In genomic region chr16:66512589-66513404, GRCh38 we compare ENCODE assay signal across 1 cellular context.
TF ChIP-seq lines count a peak whose summit lies in the region.

No MANE protein-coding gene starts in this region.

TF ChIP-seq in HepG2, 621 proteins besides CTCF, POLR2A, EP300 and RAD21 (continued from another document and continues in another):
- TF ChIP-seq ZNF512 (CRISPR knock-in tag; IDR thresholded peaks at IDR 0.05) (no peak), MLLT10 (CRISPR knock-in tag; IDR thresholded peaks at IDR 0.05) (no peak), TOE1 (CRISPR knock-in tag; IDR thresholded peaks at IDR 0.05) (no peak), PLRG1 (conservative IDR thresholded peaks at IDR 0.05) (no peak), HNF4G (IDR thresholded peaks at IDR 0.05; ENCODE audit: borderline replicate concordance, low read depth, low read length) (no peak), HNF4G (CRISPR knock-in tag; IDR thresholded peaks at IDR 0.05; ENCODE audit: borderline replicate concordance, low read depth) (peak; percentile 42; the same call in 1 of the 2 replicates), CREB3 (CRISPR knock-in tag; IDR thresholded peaks at IDR 0.05) (no peak), KLF16 (CRISPR knock-in tag; IDR thresholded peaks at IDR 0.05) (0 out of 4 replicates have a peak, but pooled peaks of 1 of the 2 experiments have one; percentile 18), MXD4 (CRISPR knock-in tag; IDR thresholded peaks at IDR 0.05) (no peak), PBX3 (CRISPR knock-in tag; IDR thresholded peaks at IDR 0.05; ENCODE audit: borderline replicate concordance) (no peak), ZNF615 (CRISPR knock-in tag; IDR thresholded peaks at IDR 0.05; ENCODE audit: borderline replicate concordance) (0 out of 2 replicates have a peak, but pooled peaks have one; percentile 38), HOXA9 (CRISPR knock-in tag; IDR thresholded peaks at IDR 0.05; ENCODE audit: borderline replicate concordance) (no peak), THRA (CRISPR knock-in tag; IDR thresholded peaks at IDR 0.05; ENCODE audit: borderline replicate concordance) (peak; percentile 91; the same call in 1 of the 2 replicates), HNRNPH1 (optimal IDR thresholded peaks at IDR 0.05; ENCODE audit: low read depth, low read length) (no peak), ZNF460 (CRISPR knock-in tag; IDR thresholded peaks at IDR 0.05; ENCODE audit: borderline replicate concordance) (peak; percentile 85), MLX (CRISPR knock-in tag; IDR thresholded peaks at IDR 0.05) (0 out of 2 replicates have a peak, but pooled peaks have one; percentile 14), ZBTB7A (CRISPR knock-in tag; IDR thresholded peaks at IDR 0.05) (no peak), HIVEP1 (CRISPR knock-in tag; IDR thresholded peaks at IDR 0.05) (no peak; the same call in 1 of the 2 replicates), ADNP (CRISPR knock-in tag; IDR thresholded peaks at IDR 0.05) (0 out of 2 replicates have a peak, but pooled peaks have one; percentile 61), ATAD3A (CRISPR knock-in tag; IDR thresholded peaks at IDR 0.05) (no peak), BORCS8-MEF2B (CRISPR knock-in tag; IDR thresholded peaks at IDR 0.05) (no peak), TCF7L2 (IDR thresholded peaks at IDR 0.05; ENCODE audit: low read depth, low read length) (no peak), HNF1B (CRISPR knock-in tag; IDR thresholded peaks at IDR 0.05) (peak; percentile 18; the same call in 1 of the 2 replicates), ZSCAN22 (CRISPR knock-in tag; IDR thresholded peaks at IDR 0.05) (no peak), NCOA2 (CRISPR knock-in tag; IDR thresholded peaks at IDR 0.05) (peak; percentile 30; the same call in 1 of the 2 replicates), ATF4 (CRISPR knock-in tag; IDR thresholded peaks at IDR 0.05) (peak in 1 of 2 experiments; percentile 81; a peak in 2 of 4 replicates), RAD51 (IDR thresholded peaks at IDR 0.05; ENCODE audit: borderline replicate concordance) (no peak), ZNF816 (CRISPR knock-in tag; IDR thresholded peaks at IDR 0.05; ENCODE audit: borderline replicate concordance) (no peak)
- TF ChIP-seq, protein P1, sequence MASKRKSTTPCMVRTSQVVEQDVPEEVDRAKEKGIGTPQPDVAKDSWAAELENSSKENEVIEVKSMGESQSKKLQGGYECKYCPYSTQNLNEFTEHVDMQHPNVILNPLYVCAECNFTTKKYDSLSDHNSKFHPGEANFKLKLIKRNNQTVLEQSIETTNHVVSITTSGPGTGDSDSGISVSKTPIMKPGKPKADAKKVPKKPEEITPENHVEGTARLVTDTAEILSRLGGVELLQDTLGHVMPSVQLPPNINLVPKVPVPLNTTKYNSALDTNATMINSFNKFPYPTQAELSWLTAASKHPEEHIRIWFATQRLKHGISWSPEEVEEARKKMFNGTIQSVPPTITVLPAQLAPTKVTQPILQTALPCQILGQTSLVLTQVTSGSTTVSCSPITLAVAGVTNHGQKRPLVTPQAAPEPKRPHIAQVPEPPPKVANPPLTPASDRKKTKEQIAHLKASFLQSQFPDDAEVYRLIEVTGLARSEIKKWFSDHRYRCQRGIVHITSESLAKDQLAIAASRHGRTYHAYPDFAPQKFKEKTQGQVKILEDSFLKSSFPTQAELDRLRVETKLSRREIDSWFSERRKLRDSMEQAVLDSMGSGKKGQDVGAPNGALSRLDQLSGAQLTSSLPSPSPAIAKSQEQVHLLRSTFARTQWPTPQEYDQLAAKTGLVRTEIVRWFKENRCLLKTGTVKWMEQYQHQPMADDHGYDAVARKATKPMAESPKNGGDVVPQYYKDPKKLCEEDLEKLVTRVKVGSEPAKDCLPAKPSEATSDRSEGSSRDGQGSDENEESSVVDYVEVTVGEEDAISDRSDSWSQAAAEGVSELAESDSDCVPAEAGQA (IDR thresholded peaks at IDR 0.05; ENCODE audit: low read depth), result peak; percentile 6; the same call in 1 of the 2 replicates
- TF ChIP-seq, protein P1 (CRISPR knock-in tag; IDR thresholded peaks at IDR 0.05; ENCODE audit: borderline replicate concordance), result no peak
- TF ChIP-seq, protein P2, sequence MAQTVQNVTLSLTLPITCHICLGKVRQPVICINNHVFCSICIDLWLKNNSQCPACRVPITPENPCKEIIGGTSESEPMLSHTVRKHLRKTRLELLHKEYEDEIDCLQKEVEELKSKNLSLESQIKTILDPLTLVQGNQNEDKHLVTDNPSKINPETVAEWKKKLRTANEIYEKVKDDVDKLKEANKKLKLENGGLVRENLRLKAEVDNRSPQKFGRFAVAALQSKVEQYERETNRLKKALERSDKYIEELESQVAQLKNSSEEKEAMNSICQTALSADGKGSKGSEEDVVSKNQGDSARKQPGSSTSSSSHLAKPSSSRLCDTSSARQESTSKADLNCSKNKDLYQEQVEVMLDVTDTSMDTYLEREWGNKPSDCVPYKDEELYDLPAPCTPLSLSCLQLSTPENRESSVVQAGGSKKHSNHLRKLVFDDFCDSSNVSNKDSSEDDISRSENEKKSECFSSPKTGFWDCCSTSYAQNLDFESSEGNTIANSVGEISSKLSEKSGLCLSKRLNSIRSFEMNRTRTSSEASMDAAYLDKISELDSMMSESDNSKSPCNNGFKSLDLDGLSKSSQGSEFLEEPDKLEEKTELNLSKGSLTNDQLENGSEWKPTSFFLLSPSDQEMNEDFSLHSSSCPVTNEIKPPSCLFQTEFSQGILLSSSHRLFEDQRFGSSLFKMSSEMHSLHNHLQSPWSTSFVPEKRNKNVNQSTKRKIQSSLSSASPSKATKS (CRISPR knock-in tag; IDR thresholded peaks at IDR 0.05), result no peak
- TF ChIP-seq, protein P3, sequence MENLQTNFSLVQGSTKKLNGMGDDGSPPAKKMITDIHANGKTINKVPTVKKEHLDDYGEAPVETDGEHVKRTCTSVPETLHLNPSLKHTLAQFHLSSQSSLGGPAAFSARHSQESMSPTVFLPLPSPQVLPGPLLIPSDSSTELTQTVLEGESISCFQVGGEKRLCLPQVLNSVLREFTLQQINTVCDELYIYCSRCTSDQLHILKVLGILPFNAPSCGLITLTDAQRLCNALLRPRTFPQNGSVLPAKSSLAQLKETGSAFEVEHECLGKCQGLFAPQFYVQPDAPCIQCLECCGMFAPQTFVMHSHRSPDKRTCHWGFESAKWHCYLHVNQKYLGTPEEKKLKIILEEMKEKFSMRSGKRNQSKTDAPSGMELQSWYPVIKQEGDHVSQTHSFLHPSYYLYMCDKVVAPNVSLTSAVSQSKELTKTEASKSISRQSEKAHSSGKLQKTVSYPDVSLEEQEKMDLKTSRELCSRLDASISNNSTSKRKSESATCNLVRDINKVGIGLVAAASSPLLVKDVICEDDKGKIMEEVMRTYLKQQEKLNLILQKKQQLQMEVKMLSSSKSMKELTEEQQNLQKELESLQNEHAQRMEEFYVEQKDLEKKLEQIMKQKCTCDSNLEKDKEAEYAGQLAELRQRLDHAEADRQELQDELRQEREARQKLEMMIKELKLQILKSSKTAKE (CRISPR knock-in tag; IDR thresholded peaks at IDR 0.05; ENCODE audit: borderline replicate concordance), result peak; percentile 83
- TF ChIP-seq, protein P4, sequence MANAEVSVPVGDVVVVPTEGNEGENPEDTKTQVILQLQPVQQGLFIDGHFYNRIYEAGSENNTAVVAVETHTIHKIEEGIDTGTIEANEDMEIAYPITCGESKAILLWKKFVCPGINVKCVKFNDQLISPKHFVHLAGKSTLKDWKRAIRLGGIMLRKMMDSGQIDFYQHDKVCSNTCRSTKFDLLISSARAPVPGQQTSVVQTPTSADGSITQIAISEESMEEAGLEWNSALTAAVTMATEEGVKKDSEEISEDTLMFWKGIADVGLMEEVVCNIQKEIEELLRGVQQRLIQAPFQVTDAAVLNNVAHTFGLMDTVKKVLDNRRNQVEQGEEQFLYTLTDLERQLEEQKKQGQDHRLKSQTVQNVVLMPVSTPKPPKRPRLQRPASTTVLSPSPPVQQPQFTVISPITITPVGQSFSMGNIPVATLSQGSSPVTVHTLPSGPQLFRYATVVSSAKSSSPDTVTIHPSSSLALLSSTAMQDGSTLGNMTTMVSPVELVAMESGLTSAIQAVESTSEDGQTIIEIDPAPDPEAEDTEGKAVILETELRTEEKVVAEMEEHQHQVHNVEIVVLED (CRISPR knock-in tag; IDR thresholded peaks at IDR 0.05; ENCODE audit: borderline replicate concordance), result no peak
- TF ChIP-seq, protein P5, sequence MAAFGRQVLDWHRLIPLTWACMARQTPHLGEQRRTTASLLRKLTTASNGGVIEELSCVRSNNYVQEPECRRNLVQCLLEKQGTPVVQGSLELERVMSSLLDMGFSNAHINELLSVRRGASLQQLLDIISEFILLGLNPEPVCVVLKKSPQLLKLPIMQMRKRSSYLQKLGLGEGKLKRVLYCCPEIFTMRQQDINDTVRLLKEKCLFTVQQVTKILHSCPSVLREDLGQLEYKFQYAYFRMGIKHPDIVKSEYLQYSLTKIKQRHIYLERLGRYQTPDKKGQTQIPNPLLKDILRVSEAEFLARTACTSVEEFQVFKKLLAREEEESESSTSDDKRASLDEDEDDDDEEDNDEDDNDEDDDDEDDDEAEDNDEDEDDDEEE (CRISPR knock-in tag; IDR thresholded peaks at IDR 0.05), result no peak
